ENCODE assay signal across 18 cellular contexts in genomic region chr4:133624744-133625143, GRCh38.
DNase-seq lines count a peak whose midpoint lies in the region; ATAC-seq, FAIRE-seq and TF ChIP-seq lines count a peak whose summit lies in the region.
"Had no signal": no experiment of that assay in that cellular context is flagged by ENCODE, and none has a peak within 500 bp of the region (broad histone marks: within the 10 kb centered on the region; RNA-seq: fewer than 3 reads in every experiment).

No MANE protein-coding gene starts in this region.

- H2AFZ ChIP-seq in K562 (ENCODE audit: low read depth, low read length), result no peak overlapping the region

- CTCF ChIA-PET in K562 (lab: Yijun Ruan, JAX; ENCODE audit: low intra/inter-chr PET ratio), result no interaction called here

- intact Hi-C loops in K562 (cut with micrococcal nuclease), result no loop called here
- intact Hi-C loops in lower lobe of right lung (cut with DNase I), result no loop called here

- no peak for FAIRE-seq in K562 (lab: Jason Lieb, UNC)
- FAIRE-seq: colon had no signal

- no peaks in the 10 kb centered on the region for H3K79me2 ChIP-seq in K562 (ENCODE audit: control insufficient read depth, insufficient read depth, low read length)

- BruUV-seq in K562 (replicated peaks; lab: Mats Ljungman, UMichigan), result no TSS peak

- no peaks in the 10 kb centered on the region for H3K9me1 ChIP-seq in K562 (ENCODE audit: control insufficient read depth, insufficient read depth, low read length)

- peak in 2 of 3 experiments; percentile 3 to 39 for DNase-seq in NCI-H1417 (lab: John Stamatoyannopoulos, UW)
- DNase-seq in NCI-H1417 treated with DMSO at 0.1 percent for 48 hours (lab: John Stamatoyannopoulos, UW), result no peak
- DNase-seq in NCI-H510A (lab: John Stamatoyannopoulos, UW), result peak; percentile 0
- peak in 2 of 4 experiments; percentile 14 to 50 for DNase-seq in K562 (ENCODE audit: extremely low read depth in 1 of 4, low spot score in 3 of 4)
- peak; percentile 14 for DNase-seq in retina
- no peak for DNase-seq in lower lobe of right lung
- DNase-seq in GM10266 (ENCODE audit: extremely low spot score), result no peak
- DNase-seq: 8988T; activated CD4-positive, alpha-beta T cell treated with anti-CD3 and anti-CD28 coated beads, Interleukin-2, amount 50 U/mL, for 1 hour; activated T-cell treated with anti-CD3 and anti-CD28 coated beads, Interleukin-2, amount 50 U/mL, for 4 hours; NCI-H2107; stimulated activated naive CD4-positive, alpha-beta T cell treated with Interleukin-2 at 50 U/mL for 16 hours; T-helper 17 cell had no signal

- ATAC-seq in K562 (peak; percentile 83), lower lobe of right lung (no peak), HG02759 (IDR thresholded peaks at IDR 0.05; ENCODE audit: unreplicated experiment) (no peak)
- ATAC-seq: activated T-cell treated with anti-CD3 and anti-CD28 coated beads, Interleukin-2, amount 50 U/mL, for 4 hours; esophagus mucosa; Panc1; T-helper 17 cell had no signal

- no peaks in the 10 kb centered on the region for H3K27me3 ChIP-seq in K562 (ENCODE audit: control insufficient read depth in 2 of 2, insufficient read depth in 2 of 2, low read length in 2 of 2)
- no peaks in the 10 kb centered on the region for H3K27me3 ChIP-seq in lower lobe of right lung (ENCODE audit: low read depth)

- H3K9me3 ChIP-seq in K562 (replicated peaks; ENCODE audit: control insufficient read depth, insufficient read depth, low read depth, low read length) (no peaks in the 10 kb centered on the region), lower lobe of right lung (no peaks in the 10 kb centered on the region)
- H3K9me3 ChIP-seq: HAP-1 had no signal

- WGBS in K562 (ENCODE audit: insufficient coverage, low coverage, missing lambda C conversion rate), result 0% methylated on average over 3 of the region's 3 CpGs

- no peak overlapping the region; the same call in 2 of the 3 replicates for H3K27ac ChIP-seq in K562 (ENCODE audit: extremely low read depth, low read depth, low read length)
- no peak overlapping the region for H3K27ac ChIP-seq in lower lobe of right lung

- H4K20me1 ChIP-seq in K562 (replicated peaks; ENCODE audit: control insufficient read depth, insufficient read depth, low read length), result no peaks in the 10 kb centered on the region

- TF ChIP-seq POLR2A in K562 (conservative IDR thresholded peaks at IDR 0.05), result no peak

- H3K4me1 ChIP-seq in K562 (replicated peaks in 1 of 2; ENCODE audit: control insufficient read depth in 2 of 2, insufficient read depth in 2 of 2, low read length in 2 of 2) (no peaks in the 10 kb centered on the region), lower lobe of right lung (no peaks in the 10 kb centered on the region)
- H3K4me1 ChIP-seq: HAP-1 had no signal

- TF ChIP-seq EP300 in K562 (IDR thresholded peaks at IDR 0.05; ENCODE audit: low read length), result no peak

- H3K4me2 ChIP-seq in K562 (ENCODE audit: insufficient read depth, low read length), result no peak overlapping the region

- H3K36me3 ChIP-seq in K562 (ENCODE audit: control insufficient read depth, insufficient read depth, low read length) (no peaks in the 10 kb centered on the region), lower lobe of right lung (no peaks in the 10 kb centered on the region)
- H3K36me3 ChIP-seq: HAP-1 had no signal

- no peak overlapping the region for H3K4me3 ChIP-seq in K562
- no peak overlapping the region for H3K4me3 ChIP-seq in lower lobe of right lung
- H3K4me3 ChIP-seq: HAP-1 had no signal

- H3K9ac ChIP-seq in K562 (ENCODE audit: insufficient read depth in 1 of 2, low read depth in 2 of 2, low read length in 2 of 2), result no peak overlapping the region

- TF ChIP-seq CTCF in K562 (IDR thresholded peaks at IDR 0.05 in 2 of 3, conservative IDR thresholded peaks at IDR 0.05 in 1 of 3; ENCODE audit: insufficient read depth in 2 of 3, low read depth in 1 of 3, low read length in 3 of 3) (no peak), lower lobe of right lung (IDR thresholded peaks at IDR 0.05) (no peak), GM10266 (IDR thresholded peaks at IDR 0.05; ENCODE audit: control insufficient read depth, insufficient read depth, low read depth, missing control alignments) (no peak)

- peak; percentile 18 to 53; a peak in 2 of 4 replicates for TF ChIP-seq RAD21 in K562 (CRISPR knock-in tag; conservative IDR thresholded peaks at IDR 0.05 in 1 of 2, IDR thresholded peaks at IDR 0.05 in 1 of 2)

- in situ Hi-C loops in K562 (cut with MboI), result no loop called here

- POLR2A ChIA-PET in K562 (lab: Yijun Ruan, JAX), result no interaction called here

TF ChIP-seq in K562, 482 proteins besides CTCF, POLR2A, EP300 and RAD21 (continues in another document):
- TF ChIP-seq HLTF (IDR thresholded peaks at IDR 0.05), result no peak
- TF ChIP-seq CBX8 (IDR thresholded peaks at IDR 0.05; ENCODE audit: borderline replicate concordance, extremely low read depth, low read depth, low read length, poor library complexity, severe bottlenecking), result no peak
- no peak for TF ChIP-seq FUS (optimal IDR thresholded peaks at IDR 0.05; ENCODE audit: low read depth, low read length)
- no peak for TF ChIP-seq KAT8 (IDR thresholded peaks at IDR 0.05; ENCODE audit: low read depth)
- TF ChIP-seq ZNF695 (CRISPR knock-in tag; IDR thresholded peaks at IDR 0.05), result no peak
- no peak for TF ChIP-seq ZNF57 (CRISPR knock-in tag; IDR thresholded peaks at IDR 0.05)
- peak in 1 of 2 experiments; percentile 75; a peak in 1 of 4 replicates for TF ChIP-seq MLLT1 (IDR thresholded peaks at IDR 0.05)
- no peak for TF ChIP-seq ZNF609 (CRISPR knock-in tag; IDR thresholded peaks at IDR 0.05; ENCODE audit: borderline replicate concordance)
- TF ChIP-seq ZNF668 (CRISPR knock-in tag; IDR thresholded peaks at IDR 0.05), result no peak
- TF ChIP-seq PBX2 (CRISPR knock-in tag; IDR thresholded peaks at IDR 0.05; ENCODE audit: low read depth), result no peak
- TF ChIP-seq PBX2 (tag; conservative IDR thresholded peaks at IDR 0.05; ENCODE audit: low read depth), result 0 out of 2 replicates have a peak, but pooled peaks have one; percentile 18

Comparison
In these comparisons a context has a peak if more than half of its experiments do, and no peak if none do; other contexts are left out.
1. DNase-seq: peak in NCI-H1417 (2 of 3), NCI-H510A (single experiment) and retina (single experiment); none in NCI-H1417 treated with DMSO at 0.1 percent for 48 hours (single experiment), lower lobe of right lung (single experiment) and GM10266 (single experiment).